21 cellular contexts compared by ENCODE assay signal in genomic region chr6:141685416-141685815, GRCh38.
DNase-seq lines count a peak whose midpoint lies in the region; ATAC-seq and TF ChIP-seq lines count a peak whose summit lies in the region.
"Had no signal": no experiment of that assay in that cellular context is flagged by ENCODE, and none has a peak within 500 bp of the region (broad histone marks: within the 10 kb centered on the region; RNA-seq: fewer than 3 reads in every experiment).

No MANE protein-coding gene starts in this region.

- no peak overlapping the region for H3K27ac ChIP-seq in IMR-90 (ENCODE audit: insufficient read depth, low read length)
- H3K27ac ChIP-seq: 22Rv1; BLaER1 treated with 17β-estradiol and CSF1 and Interleukin-3, amounts not matched to agents 10 nM and 100 nM had no signal

- CTCF ChIA-PET in IMR-90 (lab: Yijun Ruan, JAX): interaction anchor here (1.3 kb wide), 1 partner anchor 9 kb away, joined by 6 read pairs; no protein-coding TSS in a partner anchor

- no peak overlapping the region for H2BK120ac ChIP-seq in IMR-90 (ENCODE audit: low read depth, low read length)

- BruUV-seq in IMR-90 (replicated peaks; lab: Mats Ljungman, UMichigan): no TSS peak

- H4K5ac ChIP-seq in IMR-90 (ENCODE audit: low read depth, low read length): no peak overlapping the region

- peak; percentile 12 for DNase-seq in AG10803 (ENCODE audit: low read depth)
- DNase-seq in IMR-90: peak; percentile 25
- peak; percentile 60 for DNase-seq in amniotic epithelial cell (ENCODE audit: low read depth)
- DNase-seq in fibroblast of peridontal ligament (ENCODE audit: extremely low read depth): peak; percentile 13
- DNase-seq in NCI-H2227 treated with DMSO at 0.1 percent for 48 hours (lab: John Stamatoyannopoulos, UW): no peak
- no peak for DNase-seq in DMS79 treated with DMSO at 0.1 percent for 48 hours (lab: John Stamatoyannopoulos, UW)
- no peak for DNase-seq in retina
- no peak for DNase-seq in activated CD8-positive, alpha-beta memory T cell treated with anti-CD3 and anti-CD28 coated beads, Interleukin-2, amount 50 U/mL, for 48 hours
- DNase-seq: ACHN; CD4-positive, alpha-beta memory T cell; H7; KBM-7; NCI-H1092 treated with DMSO at 0.1 percent for 48 hours; NCI-H1436 treated with DMSO at 0.1 percent for 48 hours; NCI-H1930; NCI-H345; NCI-H524; Right ventricle myocardium superior had no signal

- no peaks in the 10 kb centered on the region for H3K9me1 ChIP-seq in IMR-90 (ENCODE audit: insufficient read depth, low read length)

- WGBS in IMR-90 (ENCODE audit: extremely low coverage in 2 of 2, insufficient read length in 1 of 2), 2 experiments: no CpG with 5 or more reads among the region's 1 CpG

- no peak overlapping the region for H4K91ac ChIP-seq in IMR-90 (ENCODE audit: insufficient read depth, low read depth, low read length)

- no peak for TF ChIP-seq CTCF in AG10803 (conservative IDR thresholded peaks at IDR 0.05; ENCODE audit: low read length)
- TF ChIP-seq CTCF in IMR-90 (conservative IDR thresholded peaks at IDR 0.05; ENCODE audit: low read depth, low read length): no peak

- peak; percentile 14 for ATAC-seq in IMR-90 (ENCODE audit: low read depth)
- ATAC-seq: HepG2 had no signal

- no peak for TF ChIP-seq RAD21 in IMR-90 (IDR thresholded peaks at IDR 0.05; ENCODE audit: low read length)

- H4K8ac ChIP-seq in IMR-90 (ENCODE audit: low read depth in 2 of 2, low read length in 2 of 2): no peak overlapping the region

- H3K4me2 ChIP-seq in IMR-90 (ENCODE audit: low read depth, low read length): no peak overlapping the region
- H3K4me2 ChIP-seq: BLaER1 treated with 17β-estradiol and CSF1 and Interleukin-3, amounts not matched to agents 10 nM and 100 nM had no signal

- H3K27me3 ChIP-seq in IMR-90 (ENCODE audit: control insufficient read depth, insufficient read depth, low read length): no peaks in the 10 kb centered on the region
- H3K27me3 ChIP-seq: BLaER1 treated with 17β-estradiol and CSF1 and Interleukin-3, amounts not matched to agents 10 nM and 100 nM had no signal

- no peak overlapping the region for H3K9ac ChIP-seq in IMR-90 (ENCODE audit: low read depth, low read length)
- H3K9ac ChIP-seq: BLaER1 treated with 17β-estradiol and CSF1 and Interleukin-3, amounts not matched to agents 10 nM and 100 nM had no signal

- no peaks in the 10 kb centered on the region for H3K9me3 ChIP-seq in IMR-90 (ENCODE audit: control insufficient read depth, insufficient read depth, low read length)
- H3K9me3 ChIP-seq: BLaER1 treated with 17β-estradiol and CSF1 and Interleukin-3, amounts not matched to agents 10 nM and 100 nM had no signal

- no peak overlapping the region for H2AK5ac ChIP-seq in IMR-90 (ENCODE audit: low read depth, low read length)

- no peak overlapping the region for H2BK20ac ChIP-seq in IMR-90 (ENCODE audit: low read depth, low read length)

- no peak overlapping the region for H3K23ac ChIP-seq in IMR-90 (ENCODE audit: low read depth, low read length)

- in situ Hi-C loops in IMR-90 (cut with MboI; ENCODE audit: low sequenced_read_pairs): no loop called here

- H2BK5ac ChIP-seq in IMR-90 (ENCODE audit: low read depth, low read length, poor library complexity, severe bottlenecking): no peak overlapping the region

- H2BK15ac ChIP-seq in IMR-90 (ENCODE audit: low read depth, low read length): no peak overlapping the region

- H3K4me1 ChIP-seq in IMR-90 (ENCODE audit: control insufficient read depth, insufficient read depth, low read length): no peaks in the 10 kb centered on the region
- H3K4me1 ChIP-seq: BLaER1 treated with 17β-estradiol and CSF1 and Interleukin-3, amounts not matched to agents 10 nM and 100 nM had no signal

- no peaks in the 10 kb centered on the region for H3K79me1 ChIP-seq in IMR-90 (ENCODE audit: low read depth in 1 of 2, low read length in 2 of 2)

- no peak overlapping the region for H3K4me3 ChIP-seq in AG10803 (ENCODE audit: low read length)
- H3K4me3 ChIP-seq in IMR-90 (ENCODE audit: insufficient read depth, low read depth, low read length): no peak overlapping the region
- H3K4me3 ChIP-seq: BLaER1 treated with 17β-estradiol and CSF1 and Interleukin-3, amounts not matched to agents 10 nM and 100 nM had no signal

- POLR2A ChIA-PET in IMR-90 (lab: Charles Lee; ENCODE audit: unreplicated experiment): no interaction called here

- intact Hi-C loops in IMR-90 (cut with micrococcal nuclease): no loop called here

- no peak overlapping the region for H2AFZ ChIP-seq in IMR-90 (replicated peaks; ENCODE audit: low read length, poor library complexity)

- no peak overlapping the region for H3K18ac ChIP-seq in IMR-90 (ENCODE audit: low read depth, low read length)

- no peaks in the 10 kb centered on the region for H3K36me3 ChIP-seq in IMR-90 (ENCODE audit: control insufficient read depth, insufficient read depth, low read length)
- H3K36me3 ChIP-seq: BLaER1 treated with 17β-estradiol and CSF1 and Interleukin-3, amounts not matched to agents 10 nM and 100 nM had no signal

- H3K56ac ChIP-seq in IMR-90 (ENCODE audit: extremely low read depth, insufficient read depth, low read length): no peak overlapping the region

- no peak for TF ChIP-seq POLR2A in IMR-90 (IDR thresholded peaks at IDR 0.05; ENCODE audit: low read depth, low read length)

- H3K4ac ChIP-seq in IMR-90 (ENCODE audit: low read depth, low read length): no peak overlapping the region

- no peak overlapping the region for H3K14ac ChIP-seq in IMR-90 (replicated peaks; ENCODE audit: low read depth, low read length)

- dilution Hi-C loops in IMR-90 (cut with HindIII; ENCODE audit: low sequenced_read_pairs, unreplicated experiment): no loop called here

- no peak overlapping the region for H2AK9ac ChIP-seq in IMR-90 (replicated peaks; ENCODE audit: low read depth, low read length, poor library complexity)

- no peaks in the 10 kb centered on the region for H4K20me1 ChIP-seq in IMR-90 (ENCODE audit: insufficient read depth, low read length)
- H4K20me1 ChIP-seq: BLaER1 treated with 17β-estradiol and CSF1 and Interleukin-3, amounts not matched to agents 10 nM and 100 nM had no signal

TF ChIP-seq in IMR-90, 13 proteins besides CTCF, POLR2A, EP300 and RAD21:
- no peak for TF ChIP-seq MAZ (IDR thresholded peaks at IDR 0.05; ENCODE audit: borderline replicate concordance, low read depth, low read length)
- TF ChIP-seq NFE2L2 (IDR thresholded peaks at IDR 0.05; ENCODE audit: low read depth, low read length): no peak
- TF ChIP-seq FOS (IDR thresholded peaks at IDR 0.05; ENCODE audit: low read depth, low read length): no peak
- TF ChIP-seq CHD1 (IDR thresholded peaks at IDR 0.05; ENCODE audit: low read depth, low read length): no peak
- TF ChIP-seq, protein P1, sequence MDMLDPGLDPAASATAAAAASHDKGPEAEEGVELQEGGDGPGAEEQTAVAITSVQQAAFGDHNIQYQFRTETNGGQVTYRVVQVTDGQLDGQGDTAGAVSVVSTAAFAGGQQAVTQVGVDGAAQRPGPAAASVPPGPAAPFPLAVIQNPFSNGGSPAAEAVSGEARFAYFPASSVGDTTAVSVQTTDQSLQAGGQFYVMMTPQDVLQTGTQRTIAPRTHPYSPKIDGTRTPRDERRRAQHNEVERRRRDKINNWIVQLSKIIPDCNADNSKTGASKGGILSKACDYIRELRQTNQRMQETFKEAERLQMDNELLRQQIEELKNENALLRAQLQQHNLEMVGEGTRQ (IDR thresholded peaks at IDR 0.05; ENCODE audit: low read depth, low read length): no peak
- no peak for TF ChIP-seq RCOR1 (IDR thresholded peaks at IDR 0.05; ENCODE audit: insufficient replicate concordance, low read length)
- no peak for TF ChIP-seq ELK1 (IDR thresholded peaks at IDR 0.05; ENCODE audit: borderline replicate concordance, low read depth, low read length)
- TF ChIP-seq RFX5 (IDR thresholded peaks at IDR 0.05; ENCODE audit: low read depth, low read length): no peak
- TF ChIP-seq SMC3 (IDR thresholded peaks at IDR 0.05; ENCODE audit: low read depth, low read length): no peak
- TF ChIP-seq BHLHE40 (IDR thresholded peaks at IDR 0.05; ENCODE audit: low read depth, low read length): no peak
- no peak for TF ChIP-seq MAFK (IDR thresholded peaks at IDR 0.05; ENCODE audit: low read depth, low read length)
- no peak for TF ChIP-seq CEBPB (IDR thresholded peaks at IDR 0.05; ENCODE audit: low read depth, low read length)
- no peak for TF ChIP-seq MXI1 (IDR thresholded peaks at IDR 0.05; ENCODE audit: borderline replicate concordance, low read depth, low read length)
TF ChIP-seq in IMR-90: peak in this region for 0.

Comparison
In these comparisons a context has a peak if more than half of its experiments do, and no peak if none do; other contexts are left out.
1. DNase-seq: peak in AG10803 (single experiment), IMR-90 (single experiment), amniotic epithelial cell (single experiment) and fibroblast of peridontal ligament (single experiment); none in NCI-H2227 treated with DMSO at 0.1 percent for 48 hours (single experiment), DMS79 treated with DMSO at 0.1 percent for 48 hours (single experiment), retina (single experiment) and activated CD8-positive, alpha-beta memory T cell treated with anti-CD3 and anti-CD28 coated beads, Interleukin-2, amount 50 U/mL, for 48 hours (single experiment).